In genomic region chr12:110536834-110537604, GRCh38 we compare ENCODE assay signal across 12 cellular contexts. TPM values are rescaled to one million over a fixed set of nuclear protein-coding genes. Genes with fewer than 3 reads are reported as not detected.
DNase-seq lines count a peak whose midpoint lies in the region; ATAC-seq, FAIRE-seq and TF ChIP-seq lines count a peak whose summit lies in the region.
"Had no signal": no experiment of that assay in that cellular context is flagged by ENCODE, and none has a peak within 500 bp of the region (broad histone marks: within the 10 kb centered on the region; RNA-seq: fewer than 3 reads in every experiment).

No MANE protein-coding gene starts in this region.

- H3K9me3 ChIP-seq in RWPE2 (ENCODE audit: severe bottlenecking): no peaks in the 10 kb centered on the region

- no peak overlapping the region for H3K9ac ChIP-seq in rectal smooth muscle tissue (ENCODE audit: low read length)

- no peaks in the 10 kb centered on the region for H3K27me3 ChIP-seq in RWPE2 (ENCODE audit: insufficient read depth, poor library complexity, severe bottlenecking)
- H3K27me3 ChIP-seq in rectal smooth muscle tissue (ENCODE audit: control insufficient read depth, insufficient read depth, low read length): no peaks in the 10 kb centered on the region

- H3K36me3 ChIP-seq in RWPE2 (ENCODE audit: low read depth) (peaks cover 67% of the 10 kb centered on the region), rectal smooth muscle tissue (ENCODE audit: control insufficient read depth, insufficient read depth, low read length) (peaks cover 6% of the 10 kb centered on the region)

- TF ChIP-seq CTCF in RWPE2 (IDR thresholded peaks at IDR 0.05; ENCODE audit: poor library complexity, severe bottlenecking): no peak

- intact Hi-C loops in left ventricle myocardium superior (cut with micrococcal nuclease): no loop called here
- intact Hi-C loops in sciatic nerve (cut with DNase I): no loop called here

- DNase-seq in GM12891 (ENCODE audit: insufficient read length, low spot score): no peak
- no peak for DNase-seq in RWPE2 (ENCODE audit: low spot score)
- DNase-seq in left ventricle myocardium superior: no peak
- DNase-seq in GM19238 (ENCODE audit: insufficient read length, low spot score): no peak
- DNase-seq in sciatic nerve (ENCODE audit: low spot score): no peak
- no peak for DNase-seq in epidermal melanocyte (ENCODE audit: insufficient read length, low spot score)
- DNase-seq: activated T-cell treated with anti-CD3 and anti-CD28 coated beads, Interleukin-2, amount 50 U/mL, for 4 hours; central memory CD4-positive, alpha-beta T cell; NK-92 treated with Interleukin-12 subunit alpha and Interleukin-12 subunit beta, amount 100 ng/mL, for 24 hours had no signal

- peak; percentile 38 for FAIRE-seq in GM12891 (lab: Jason Lieb, UNC)

- ATAC-seq in RWPE2 (ENCODE audit: low read depth) (no peak), left ventricle myocardium superior (peak; percentile 1), GM21737 (IDR thresholded peaks at IDR 0.05; ENCODE audit: unreplicated experiment) (no peak), sciatic nerve (no peak)
- ATAC-seq: activated T-cell treated with anti-CD3 and anti-CD28 coated beads, Interleukin-2, amount 50 U/mL, for 4 hours; WTC11 had no signal

- no peak overlapping the region for H3K4me3 ChIP-seq in RWPE2 (ENCODE audit: severe bottlenecking)
- no peak overlapping the region for H3K4me3 ChIP-seq in rectal smooth muscle tissue (ENCODE audit: low read length)

- H3K4me1 ChIP-seq in RWPE2 (ENCODE audit: insufficient read depth, poor library complexity, severe bottlenecking) (peaks cover 63% of the 10 kb centered on the region), rectal smooth muscle tissue (ENCODE audit: control insufficient read depth, insufficient read depth, low read length) (peaks cover 33% of the 10 kb centered on the region)

- TF ChIP-seq POLR2A in GM12891 (IDR thresholded peaks at IDR 0.05; ENCODE audit: low read depth, low read length): no peak

- H3K27ac ChIP-seq in RWPE2 (ENCODE audit: poor library complexity, severe bottlenecking) (peak overlapping the region; percentile 100), rectal smooth muscle tissue (ENCODE audit: low read depth, low read length) (peak overlapping the region; percentile 45)

TF ChIP-seq in GM12891, 5 proteins besides CTCF, POLR2A, EP300 and RAD21:
- TF ChIP-seq SPI1 (IDR thresholded peaks at IDR 0.05; ENCODE audit: low read depth, low read length) (no peak), POLR2AphosphoS5 (IDR thresholded peaks at IDR 0.05; ENCODE audit: low read depth, low read length) (no peak), PAX5 (IDR thresholded peaks at IDR 0.05; ENCODE audit: insufficient read depth, low read length, severe bottlenecking) (no peak), TAF1 (IDR thresholded peaks at IDR 0.05; ENCODE audit: low read depth, low read length) (no peak), POU2F2 (IDR thresholded peaks at IDR 0.05; ENCODE audit: low read depth, low read length) (no peak)

RNA-seq across cellular contexts. Expression of gene RAD9B, which starts 34.9 kb away (rescaled TPM):
- polyA plus RNA-seq in GM12891 (2012; ENCODE audit: low read depth, missing spikeins): 0.32 TPM
- total RNA-seq in left ventricle myocardium superior (0.62 TPM), sciatic nerve (2.9 TPM)

RNA-seq across cellular contexts. Expression of gene VPS29, which starts 35.1 kb away (rescaled TPM):
- polyA plus RNA-seq in GM12891 (2012; ENCODE audit: low read depth, missing spikeins): 113 TPM
- 94.1 TPM for total RNA-seq in left ventricle myocardium superior
- total RNA-seq in sciatic nerve: 102 TPM

RNA-seq across cellular contexts. Expression of gene PPTC7, which starts 46.1 kb away (rescaled TPM):
- 18.9 TPM for polyA plus RNA-seq in GM12891 (2012; ENCODE audit: low read depth, missing spikeins)
- 124 TPM for total RNA-seq in left ventricle myocardium superior
- 23.8 TPM for total RNA-seq in sciatic nerve
